ENCODE assay signal across 6 cellular contexts in the genomic region with DNA sequence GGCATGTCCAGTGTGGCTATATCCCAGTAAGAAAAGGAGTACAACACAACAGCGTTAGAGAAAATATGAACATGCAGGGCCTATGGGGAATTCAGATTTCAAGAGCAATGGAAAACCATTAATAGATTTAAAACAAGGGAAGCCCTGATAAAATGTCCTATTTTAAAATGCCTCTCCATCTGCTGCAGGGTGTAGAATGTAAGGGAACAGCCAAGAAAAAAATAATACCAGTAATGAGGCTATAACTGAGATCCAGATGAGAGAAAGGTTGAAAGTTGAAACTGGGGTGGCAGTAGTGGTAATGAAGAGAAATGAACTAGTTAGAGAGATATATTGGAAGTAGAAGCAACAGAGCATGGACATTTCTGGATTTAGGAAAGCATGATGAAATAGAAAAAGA.
"Had no signal": no experiment of that assay in that cellular context is flagged by ENCODE, and none has a peak within 500 bp of the region (broad histone marks: within the 10 kb centered on the region; RNA-seq: fewer than 3 reads in every experiment).

No MANE protein-coding gene starts in this region.

- H3K4me1 ChIP-seq: HAP-1 had no signal

- ATAC-seq: GM23338, HCT116, HepG2 had no signal

- H3K4me3 ChIP-seq: GM23338, HAP-1 had no signal

- H3K9me3 ChIP-seq: HAP-1 had no signal

- DNase-seq: HFFc6 had no signal

- H3K36me3 ChIP-seq: HAP-1 had no signal

- H3K27ac ChIP-seq: HL-60 had no signal
